ENCODE assay signal across 26 cellular contexts in genomic region chr20:51577432-51578144, GRCh38.
"Had no signal": no experiment of that assay in that cellular context is flagged by ENCODE, and none has a peak within 500 bp of the region (broad histone marks: within the 10 kb centered on the region; RNA-seq: fewer than 3 reads in every experiment).

No MANE protein-coding gene starts in this region.

- H3K4me2 ChIP-seq: hepatocyte, neural progenitor cell had no signal

- ATAC-seq: foreskin keratinocyte; gastroesophageal sphincter; heart left ventricle; left cardiac atrium; left lung; naive thymus-derived CD4-positive, alpha-beta T cell; psoas muscle; right cardiac atrium; stimulated activated memory B cell treated with anti-CD40 and anti-IgM and Interleukin-4, amounts not matched to agents 10 μg/mL and 1 μg/mL and 100 μg/mL, for 72 hours; stimulated activated naive CD8-positive, alpha-beta T cell treated with anti-CD3 and anti-CD28 coated beads, Interleukin-15, Interleukin-2, amounts not matched to agents 100 U/mL and 50 U/mL, for 24 hours had no signal

- H3K36me3 ChIP-seq: colonic mucosa, esophagus muscularis mucosa, gastroesophageal sphincter, heart left ventricle, left lung, neural progenitor cell, ovary, spleen, tibial artery had no signal

- H3K9me3 ChIP-seq: colonic mucosa, left lung, psoas muscle, testis, tibial artery had no signal

- FAIRE-seq: endothelial cell of umbilical vein, islet of Langerhans had no signal

- H3K27me3 ChIP-seq: colonic mucosa, esophagus muscularis mucosa, gastroesophageal sphincter, heart left ventricle, hepatocyte, left lung, neural progenitor cell, ovary, spleen, testis, tibial artery had no signal

- DNase-seq: colonic mucosa; effector CD8-positive, alpha-beta T cell; foreskin keratinocyte; heart left ventricle; left cardiac atrium; left lung; mesenchymal stem cell; naive thymus-derived CD4-positive, alpha-beta T cell; nucleus accumbens; ovary; psoas muscle; right cardiac atrium; spleen; stimulated activated CD4-positive, alpha-beta T cell treated with anti-CD3 and anti-CD28 coated beads, Interleukin-4, amount 100 ng/mL, for 4 hours; stimulated activated naive CD8-positive, alpha-beta T cell treated with anti-CD3 and anti-CD28 coated beads, Interleukin-15, Interleukin-2, amounts not matched to agents 100 U/mL and 50 U/mL, for 24 hours; substantia nigra; testis; tibial artery had no signal

- H3K9ac ChIP-seq: neural progenitor cell had no signal

- H3K27ac ChIP-seq: colonic mucosa, esophagus muscularis mucosa, foreskin keratinocyte, gastroesophageal sphincter, heart left ventricle, hepatocyte, left lung, neural progenitor cell, ovary, psoas muscle, skin epidermis, spleen, testis, tibial artery had no signal

- H3K4me3 ChIP-seq: colonic mucosa, esophagus muscularis mucosa, gastroesophageal sphincter, heart left ventricle, hepatocyte, left lung, neural progenitor cell, ovary, psoas muscle, skin epidermis, spleen, testis, tibial artery had no signal

- H3K4me1 ChIP-seq: colonic mucosa, foreskin keratinocyte, left lung, neural progenitor cell, psoas muscle, spleen, testis had no signal

- H3K79me2 ChIP-seq: hepatocyte had no signal

- H2AFZ ChIP-seq: hepatocyte, neural progenitor cell had no signal
